In the genomic region with DNA sequence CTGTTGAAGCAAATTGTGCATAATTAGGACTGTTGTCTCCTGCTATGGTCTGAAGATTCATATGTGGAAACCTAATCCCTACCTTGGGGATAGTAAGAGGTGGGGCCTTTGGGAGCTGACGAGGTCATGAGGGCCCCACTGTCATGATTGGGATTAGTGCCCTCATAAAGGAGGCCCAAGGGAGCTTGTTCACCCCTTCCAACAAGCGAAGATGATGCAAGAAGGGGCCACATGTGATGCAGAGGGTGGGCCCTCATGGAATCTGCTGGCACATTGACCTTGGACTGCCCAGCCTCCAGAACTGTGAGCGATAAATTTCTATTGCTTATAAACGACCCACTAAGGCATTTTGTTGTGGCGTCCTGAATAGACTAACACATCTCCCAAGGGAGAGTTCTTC, we compare ENCODE assay signal across 30 cellular contexts. TPM values are rescaled to one million over a fixed set of nuclear protein-coding genes. Genes with fewer than 3 reads are reported as not detected.
"Had no signal": no experiment of that assay in that cellular context is flagged by ENCODE, and none has a peak within 500 bp of the region (broad histone marks: within the 10 kb centered on the region; RNA-seq: fewer than 3 reads in every experiment).

No MANE protein-coding gene starts in this region.

- ATAC-seq: natural killer cell; sciatic nerve; stimulated activated naive B cell treated with anti-CD40 and anti-IgM and Interleukin-4, amounts not matched to agents 10 μg/mL and 1 μg/mL and 100 μg/mL, for 72 hours; stimulated activated naive CD8-positive, alpha-beta T cell treated with anti-CD3 and anti-CD28 coated beads, Interleukin-15, Interleukin-2, amounts not matched to agents 100 U/mL and 50 U/mL, for 24 hours had no signal

- H3K4me1 Mint-ChIP-seq: immature natural killer cell; mesothelial cell of epicardium; natural killer cell; stimulated activated naive B cell treated with anti-CD40 and anti-IgM and Interleukin-4, amounts not matched to agents 10 μg/mL and 1 μg/mL and 100 μg/mL, for 72 hours had no signal

- H3K27me3 ChIP-seq: neural progenitor cell, neutrophil, stomach, testis, thyroid gland, transverse colon, upper lobe of left lung, vagina had no signal

- H3K9me3 ChIP-seq: neutrophil, testis, thyroid gland, transverse colon, upper lobe of left lung, vagina had no signal

- DNase-seq: hypothalamus; immature natural killer cell; kidney; left ventricle myocardium inferior; mesendoderm; naive B cell; natural killer cell; nephron progenitor cell; occipital lobe; right cardiac atrium; stimulated activated CD4-positive, alpha-beta T cell treated with anti-CD3 and anti-CD28 coated beads, Interleukin-12 subunit alpha, Interleukin-12 subunit beta, amount 100 ng/mL, for 4 hours; stimulated activated CD4-positive, alpha-beta T cell treated with anti-CD3 and anti-CD28 coated beads, Interleukin-15, amount 100 ng/mL, for 24 hours; stimulated activated CD4-positive, alpha-beta T cell treated with anti-CD3 and anti-CD28 coated beads, Interleukin-2, amount 100 ng/mL, for 24 hours; stimulated activated CD4-positive, alpha-beta T cell treated with anti-CD3 and anti-CD28 coated beads, Interleukin-4, amount 100 ng/mL, for 1 hour; stimulated activated naive B cell treated with anti-CD40 and anti-IgM and Interleukin-4, amounts not matched to agents 10 μg/mL and 1 μg/mL and 100 μg/mL, for 72 hours; stimulated activated naive CD8-positive, alpha-beta T cell treated with anti-CD3 and anti-CD28 coated beads, Interleukin-15, Interleukin-2, amounts not matched to agents 100 U/mL and 50 U/mL, for 24 hours; stomach; testis; thyroid gland; transverse colon; upper lobe of left lung had no signal

- H3K4me3 Mint-ChIP-seq: immature natural killer cell; mesothelial cell of epicardium; naive B cell; natural killer cell; nephron progenitor cell; neural progenitor cell; stimulated activated naive B cell treated with anti-CD40 and anti-IgM and Interleukin-4, amounts not matched to agents 10 μg/mL and 1 μg/mL and 100 μg/mL, for 72 hours had no signal

- H3K4me3 ChIP-seq: left ventricle myocardium inferior, lung, neural progenitor cell, skin epidermis, stomach, testis, thyroid gland, transverse colon, upper lobe of left lung, vagina had no signal

- H3K36me3 Mint-ChIP-seq: immature natural killer cell; mesothelial cell of epicardium; natural killer cell; neural progenitor cell; stimulated activated naive B cell treated with anti-CD40 and anti-IgM and Interleukin-4, amounts not matched to agents 10 μg/mL and 1 μg/mL and 100 μg/mL, for 72 hours had no signal

- H3K27ac Mint-ChIP-seq: immature natural killer cell; mesothelial cell of epicardium; naive B cell; natural killer cell; nephron progenitor cell; neural progenitor cell; progenitor cell of endocrine pancreas; stimulated activated naive B cell treated with anti-CD40 and anti-IgM and Interleukin-4, amounts not matched to agents 10 μg/mL and 1 μg/mL and 100 μg/mL, for 72 hours had no signal

- H3K27ac ChIP-seq: left ventricle myocardium inferior, neural progenitor cell, neutrophil, parathyroid adenoma, skin epidermis, stomach, testis, thyroid gland, transverse colon, upper lobe of left lung, vagina had no signal

- H3K4me1 ChIP-seq: neural progenitor cell, parathyroid adenoma, stomach, testis, thyroid gland, transverse colon, upper lobe of left lung, vagina had no signal

- H3K36me3 ChIP-seq: left ventricle myocardium inferior, neural progenitor cell, neutrophil, stomach, thyroid gland, transverse colon, upper lobe of left lung, vagina had no signal

RNA-seq across cellular contexts. Expression of a gene that starts 25.6 kb away (rescaled TPM):
- total RNA-seq: natural killer cell had no signal
